Comparison of ENCODE assay signal across 1 cellular context in the genomic region with DNA sequence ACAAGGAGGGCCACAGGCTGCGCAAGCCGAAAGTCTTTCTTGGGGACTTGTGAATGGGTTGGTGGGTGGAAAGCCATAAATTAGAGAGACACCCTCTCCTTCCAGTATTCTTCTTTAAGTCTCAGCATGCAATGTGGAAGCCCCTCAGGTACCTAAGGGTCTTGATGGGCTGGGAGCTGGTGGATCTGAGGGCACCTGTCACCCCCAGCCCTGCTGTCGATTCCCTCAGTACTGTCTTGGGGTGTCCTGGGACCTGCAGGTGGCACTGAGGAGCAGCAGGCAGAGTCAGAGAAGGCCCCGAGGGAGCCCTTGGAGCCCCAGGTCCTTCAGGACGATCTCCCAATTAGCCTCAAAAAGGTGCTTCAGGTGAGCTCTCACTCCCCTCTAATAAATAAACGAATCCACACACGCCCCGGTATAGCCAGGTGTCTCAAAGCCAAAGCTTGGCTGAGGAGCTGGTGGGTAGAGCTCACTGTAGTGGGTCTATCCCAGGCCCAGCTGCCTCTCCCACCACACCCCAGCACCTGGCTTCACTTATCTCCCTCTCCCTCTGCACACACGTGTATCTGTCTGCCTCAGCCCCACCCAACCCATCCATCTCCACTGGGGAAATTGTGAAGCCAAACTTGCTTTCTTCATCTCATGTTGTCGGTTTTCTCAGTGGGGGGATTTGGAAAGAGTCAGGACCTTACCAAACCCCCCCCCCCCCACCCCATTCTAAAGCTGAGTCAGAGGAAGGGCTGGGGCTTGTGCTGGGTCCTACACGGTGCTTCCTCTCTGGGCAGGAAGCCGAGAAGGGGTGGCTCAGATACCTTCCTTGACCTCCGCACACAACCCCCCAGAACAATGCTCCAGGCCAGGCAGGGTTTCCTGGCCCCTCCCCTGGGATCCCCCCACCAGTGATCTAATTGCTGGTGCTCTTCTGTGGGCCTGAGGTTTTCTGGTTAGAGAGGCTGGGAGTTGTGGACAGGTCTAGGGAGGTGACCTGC.
TF ChIP-seq lines count a peak whose summit lies in the region.

No MANE protein-coding gene starts in this region.

TF ChIP-seq in WTC11, 78 proteins besides CTCF, POLR2A, EP300 and RAD21:
- no peak for TF ChIP-seq ARID4B (CRISPR knock-in tag; IDR thresholded peaks at IDR 0.05; ENCODE audit: borderline replicate concordance)
- TF ChIP-seq ATF6 (CRISPR knock-in tag; IDR thresholded peaks at IDR 0.05) = no peak
- TF ChIP-seq ATF3 (CRISPR knock-in tag; conservative IDR thresholded peaks at IDR 0.05) = no peak
- TF ChIP-seq ETV6 (CRISPR knock-in tag; IDR thresholded peaks at IDR 0.05) = no peak
- no peak for TF ChIP-seq JUN (CRISPR knock-in tag; IDR thresholded peaks at IDR 0.05)
